Comparison of ENCODE assay signal across 13 cellular contexts in genomic region chr3:49552087-49552486, GRCh38.
"Had no signal": no experiment of that assay in that cellular context is flagged by ENCODE, and none has a peak within 500 bp of the region (broad histone marks: within the 10 kb centered on the region; RNA-seq: fewer than 3 reads in every experiment).

No MANE protein-coding gene starts in this region.

- H3K9me3 Mint-ChIP-seq: naive thymus-derived CD8-positive, alpha-beta T cell; stimulated activated effector memory CD8-positive, alpha-beta T cell treated with anti-CD3 and anti-CD28 coated beads, Interleukin-12 subunit alpha, Interleukin-12 subunit beta, amount 100 ng/mL, for 72 hours had no signal

- H3K36me3 ChIP-seq: colonic mucosa, esophagus squamous epithelium, SJSA1 had no signal

- DNase-seq: activated CD8-positive, alpha-beta memory T cell treated with anti-CD3 and anti-CD28 coated beads, Interleukin-2, amount 50 U/mL, for 4 hours; activated CD8-positive, alpha-beta T cell treated with anti-CD3 and anti-CD28 coated beads, Interleukin-2, amount 10 ng/mL, durations not matched to agents 7 days and 5 days; activated naive CD4-positive, alpha-beta T cell treated with Interleukin-2 at 50 U/mL for 16 hours; caudate nucleus; colonic mucosa; esophagus squamous epithelium; kidney glomerular epithelial cell; left ventricle myocardium superior; mesenchymal stem cell; T-helper 9 cell had no signal

- H3K4me3 Mint-ChIP-seq: activated CD8-positive, alpha-beta T cell treated with anti-CD3 and anti-CD28 coated beads, Interleukin-2, amount 10 ng/mL, durations not matched to agents 7 days and 5 days; stimulated activated effector memory CD8-positive, alpha-beta T cell treated with anti-CD3 and anti-CD28 coated beads, Interleukin-12 subunit alpha, Interleukin-12 subunit beta, amount 100 ng/mL, for 72 hours had no signal

- H3K9me3 ChIP-seq: colonic mucosa, esophagus squamous epithelium had no signal

- H3K27ac Mint-ChIP-seq: activated CD8-positive, alpha-beta T cell treated with anti-CD3 and anti-CD28 coated beads, Interleukin-2, amount 10 ng/mL, durations not matched to agents 7 days and 5 days; stimulated activated effector memory CD8-positive, alpha-beta T cell treated with anti-CD3 and anti-CD28 coated beads, Interleukin-12 subunit alpha, Interleukin-12 subunit beta, amount 100 ng/mL, for 72 hours had no signal

- H3K4me3 ChIP-seq: colonic mucosa, esophagus squamous epithelium, SJSA1 had no signal

- ATAC-seq: activated CD8-positive, alpha-beta T cell treated with anti-CD3 and anti-CD28 coated beads, Interleukin-2, amount 10 ng/mL, durations not matched to agents 7 days and 5 days; left ventricle myocardium superior; naive thymus-derived CD8-positive, alpha-beta T cell; stimulated activated effector memory CD8-positive, alpha-beta T cell treated with anti-CD3 and anti-CD28 coated beads, Interleukin-12 subunit alpha, Interleukin-12 subunit beta, amount 100 ng/mL, for 72 hours had no signal

- H3K36me3 Mint-ChIP-seq: naive thymus-derived CD8-positive, alpha-beta T cell had no signal

- H3K27me3 ChIP-seq: colonic mucosa had no signal

- H3K27ac ChIP-seq: colonic mucosa, esophagus squamous epithelium, SJSA1 had no signal
